ENCODE assay signal across 16 cellular contexts in genomic region chr10:77411805-77412204, GRCh38.
"Had no signal": no experiment of that assay in that cellular context is flagged by ENCODE, and none has a peak within 500 bp of the region (broad histone marks: within the 10 kb centered on the region; RNA-seq: fewer than 3 reads in every experiment).

No MANE protein-coding gene starts in this region.

- ATAC-seq: heart right ventricle; naive thymus-derived CD8-positive, alpha-beta T cell; right cardiac atrium; stimulated activated effector memory CD8-positive, alpha-beta T cell treated with anti-CD3 and anti-CD28 coated beads, Interleukin-12 subunit alpha, Interleukin-12 subunit beta, amount 100 ng/mL, for 72 hours; stimulated activated naive CD8-positive, alpha-beta T cell treated with anti-CD3 and anti-CD28 coated beads, Interleukin-15, Interleukin-2, amounts not matched to agents 100 U/mL and 50 U/mL, for 24 hours had no signal

- H3K4me2 ChIP-seq: smooth muscle cell had no signal

- DNase-seq: cortex of kidney; effector memory CD4-positive, alpha-beta T cell; foreskin melanocyte; heart right ventricle; hypothalamus; kidney glomerular epithelial cell; mammary epithelial cell; naive thymus-derived CD8-positive, alpha-beta T cell; right cardiac atrium; stimulated activated CD4-positive, alpha-beta T cell treated with anti-CD3 and anti-CD28 coated beads, Interleukin-4, amount 100 ng/mL, for 1 hour; stimulated activated CD8-positive, alpha-beta memory T cell treated with anti-CD3 and anti-CD28 coated beads, Interleukin-4, amount 100 ng/mL, for 48 hours; stimulated activated naive CD8-positive, alpha-beta T cell treated with anti-CD3 and anti-CD28 coated beads, Interleukin-15, Interleukin-2, amounts not matched to agents 100 U/mL and 50 U/mL, for 24 hours had no signal

- H3K27ac ChIP-seq: epithelial cell of prostate, heart right ventricle, neutrophil had no signal

- H3K9me3 ChIP-seq: heart right ventricle, neutrophil had no signal

- H3K36me3 ChIP-seq: heart right ventricle, neutrophil had no signal

- H3K4me3 ChIP-seq: heart right ventricle, smooth muscle cell had no signal
